In genomic region chr4:148514581-148514980, GRCh38 we compare ENCODE assay signal across 16 cellular contexts.
DNase-seq lines count a peak whose midpoint lies in the region; ATAC-seq and TF ChIP-seq lines count a peak whose summit lies in the region.
"Had no signal": no experiment of that assay in that cellular context is flagged by ENCODE, and none has a peak within 500 bp of the region (broad histone marks: within the 10 kb centered on the region; RNA-seq: fewer than 3 reads in every experiment).

No MANE protein-coding gene starts in this region.

- TF ChIP-seq EP300 in transverse colon (IDR thresholded peaks at IDR 0.05; ENCODE audit: low read depth): no peak

- peak overlapping the region; percentile 59 for H3K4me2 ChIP-seq in PC-3 (ENCODE audit: low read length)
- H3K4me2 ChIP-seq: PC-9 had no signal

- POLR2A ChIA-PET in PC-3 (lab: Charles Lee; ENCODE audit: unreplicated experiment): no interaction called here

- no peaks in the 10 kb centered on the region for H3F3A ChIP-seq in PC-3 (ENCODE audit: low read length, unreplicated experiment)

- ATAC-seq in PC-3 (peak; percentile 31), gastrocnemius medialis (no peak)

- DNase-seq in DMS53 (lab: John Stamatoyannopoulos, UW) (peak; percentile 45), PC-3 (no peak), glomerular endothelial cell (ENCODE audit: extremely low read depth, low read depth, low spot score) (peak; percentile 18), gastrocnemius medialis (no peak), NCI-H345 treated with DMSO at 0.1 percent for 48 hours (lab: John Stamatoyannopoulos, UW; ENCODE audit: unreplicated experiment) (no peak), transverse colon (no peak), ureter (ENCODE audit: low spot score) (no peak)
- DNase-seq: MG63, NCI-H1048, NCI-H1436, NCI-H1930, NCI-H526 had no signal

- H3K9ac ChIP-seq in PC-3 (ENCODE audit: low read length): peak overlapping the region; percentile 67
- H3K9ac ChIP-seq: GM23248 had no signal

- TF ChIP-seq CTCF in PC-3 (conservative IDR thresholded peaks at IDR 0.05; ENCODE audit: low read depth, low read length): no peak
- TF ChIP-seq CTCF in gastrocnemius medialis (IDR thresholded peaks at IDR 0.05 in 4 of 5, conservative IDR thresholded peaks at IDR 0.05 in 1 of 5): no peak
- TF ChIP-seq CTCF in transverse colon (IDR thresholded peaks at IDR 0.05): no peak

- no peaks in the 10 kb centered on the region for H3K36me3 ChIP-seq in PC-3 (ENCODE audit: low read depth, low read length)
- no peaks in the 10 kb centered on the region for H3K36me3 ChIP-seq in gastrocnemius medialis
- no peaks in the 10 kb centered on the region for H3K36me3 ChIP-seq in transverse colon
- H3K36me3 ChIP-seq: HAP-1, MG63 had no signal

- H3K79me2 ChIP-seq in PC-3 (ENCODE audit: low read length): no peaks in the 10 kb centered on the region

- in situ Hi-C loops in gastrocnemius medialis (cut with MboI; ENCODE audit: low sequenced_read_pairs in 4 of 4): no loop called here
- in situ Hi-C loops in transverse colon (cut with MboI; ENCODE audit: low pct_ligation_motif_present in 1 of 4, low pct_unique_long_range_greater_than_20kb in 1 of 4, low sequenced_read_pairs in 3 of 4): no loop called here

- no peak overlapping the region for H2AFZ ChIP-seq in PC-3 (ENCODE audit: low read length)
- H2AFZ ChIP-seq: GM23248, PC-9 had no signal

- H4K20me1 ChIP-seq in PC-3 (ENCODE audit: low read length): no peaks in the 10 kb centered on the region

- no peaks in the 10 kb centered on the region for H3K27me3 ChIP-seq in PC-3 (ENCODE audit: low read length)
- H3K27me3 ChIP-seq in gastrocnemius medialis: no peaks in the 10 kb centered on the region
- H3K27me3 ChIP-seq in transverse colon: no peaks in the 10 kb centered on the region
- H3K27me3 ChIP-seq: MG63 had no signal

- peaks cover 40% of the 10 kb centered on the region for H3K4me1 ChIP-seq in PC-3 (ENCODE audit: insufficient read depth, low read length)
- H3K4me1 ChIP-seq in gastrocnemius medialis: peaks cover 0 to 3% of the 10 kb centered on the region in 2 donors
- H3K4me1 ChIP-seq in transverse colon: no peaks in the 10 kb centered on the region
- H3K4me1 ChIP-seq: HAP-1 had no signal

- no peaks in the 10 kb centered on the region for H3K9me3 ChIP-seq in PC-3 (ENCODE audit: low read length)
- H3K9me3 ChIP-seq in gastrocnemius medialis: no peaks in the 10 kb centered on the region
- H3K9me3 ChIP-seq in transverse colon: no peaks in the 10 kb centered on the region
- H3K9me3 ChIP-seq: HAP-1, MG63 had no signal

- no peaks in the 10 kb centered on the region for H3K9me2 ChIP-seq in PC-3 (replicated peaks; ENCODE audit: low read length)

- CTCF ChIA-PET in PC-3 (lab: Charles Lee): no interaction called here

- TF ChIP-seq POLR2A in gastrocnemius medialis (IDR thresholded peaks at IDR 0.05): no peak
- TF ChIP-seq POLR2A in transverse colon (IDR thresholded peaks at IDR 0.05): no peak

- BruUV-seq in PC-3 (replicated peaks; lab: Mats Ljungman, UMichigan): no TSS peak

- WGBS in transverse colon (ENCODE audit: low coverage in 1 of 2), 2 donors: 83 to 91% methylated on average over 2 of the region's 2 CpGs

- H3K4me3 ChIP-seq in PC-3 (ENCODE audit: low read length) (peak overlapping the region; percentile 3; the same call in 1 of the 2 replicates), gastrocnemius medialis (no peak overlapping the region), transverse colon (no peak overlapping the region)
- H3K4me3 ChIP-seq: GM23248, HAP-1, MG63, PC-9 had no signal

- intact Hi-C loops in PC-3 (cut with micrococcal nuclease) (loop anchor here (10.0 kb wide), 1 partner anchor 140 kb away; no protein-coding TSS in a partner anchor), gastrocnemius medialis (cut with DNase I; ENCODE audit: low total_unique reads) (no loop called here), transverse colon (cut with DNase I; ENCODE audit: low total_unique reads) (no loop called here)

- H3K27ac ChIP-seq in PC-3 (ENCODE audit: low read length) (peak overlapping the region; percentile 89), gastrocnemius medialis (peak overlapping the region in 3 of 4 donors; percentile 3 to 30 (median 10)), transverse colon (no peak overlapping the region)
- H3K27ac ChIP-seq: C4-2B, GM23248, PC-9 had no signal

Comparison
In these comparisons a context has a peak if more than half of its experiments do, and no peak if none do; other contexts are left out.
1. DNase-seq: peak in DMS53 (single experiment) and glomerular endothelial cell (single experiment); none in PC-3 (single experiment), gastrocnemius medialis (0 of 2), NCI-H345 treated with DMSO at 0.1 percent for 48 hours (single experiment), transverse colon (single experiment) and ureter (single experiment).
2. H3K27ac ChIP-seq: peak in PC-3 (single experiment) and gastrocnemius medialis (3 of 4); none in transverse colon (0 of 4).